ENCODE assay signal across 25 cellular contexts in genomic region chr18:56799756-56800155, GRCh38.
A peak's percentile ranks its signal among the peaks of the same experiment; 100 is the strongest.
DNase-seq lines count a peak whose midpoint lies in the region; ATAC-seq and TF ChIP-seq lines count a peak whose summit lies in the region.
"Had no signal": no experiment of that assay in that cellular context is flagged by ENCODE, and none has a peak within 500 bp of the region (broad histone marks: within the 10 kb centered on the region; RNA-seq: fewer than 3 reads in every experiment).

No MANE protein-coding gene starts in this region.

- no peak overlapping the region; the same call in 1 of the 2 replicates for H3K4me2 ChIP-seq in SK-N-SH

- peaks cover 16% of the 10 kb centered on the region for H3K4me1 Mint-ChIP-seq in chondrocyte (ENCODE audit: low read depth)
- H3K4me1 Mint-ChIP-seq in activated T-helper 17 cell treated with anti-CD3 and anti-CD28 coated beads, Interleukin-2, amount 50 U/mL, for 72 hours, result peaks cover 9% of the 10 kb centered on the region
- H3K4me1 Mint-ChIP-seq: activated CD4-positive, alpha-beta T cell treated with anti-CD3 and anti-CD28 coated beads, Interleukin-2, amount 10 ng/mL, durations not matched to agents 7 days and 5 days had no signal

- TF ChIP-seq CTCF in SK-N-SH (IDR thresholded peaks at IDR 0.05) (no peak), chondrocyte (IDR thresholded peaks at IDR 0.05) (no peak)

- 0 out of 2 replicates have a peak, but pooled peaks cover 7% of the 10 kb centered on the region for H3K9me3 ChIP-seq in SK-N-SH
- H3K9me3 ChIP-seq: neutrophil, psoas muscle had no signal

- H4K20me1 ChIP-seq in SK-N-SH (ENCODE audit: insufficient read depth), result no peaks in the 10 kb centered on the region

- H3K9me3 Mint-ChIP-seq in chondrocyte (ENCODE audit: low read depth), result no peaks in the 10 kb centered on the region
- H3K9me3 Mint-ChIP-seq in activated T-helper 17 cell treated with anti-CD3 and anti-CD28 coated beads, Interleukin-2, amount 50 U/mL, for 72 hours, result no peaks in the 10 kb centered on the region
- H3K9me3 Mint-ChIP-seq: activated CD4-positive, alpha-beta T cell treated with anti-CD3 and anti-CD28 coated beads, Interleukin-2, amount 10 ng/mL, durations not matched to agents 7 days and 5 days; activated naive CD4-positive, alpha-beta T cell treated with anti-CD3 and anti-CD28 coated beads, Interleukin-2, amount 50 U/mL, for 72 hours; activated T-helper 2 cell treated with anti-CD3 and anti-CD28 coated beads, Interferon-gamma antibody, Interleukin-2, Interleukin-4, amounts not matched to agents 10 μg/mL and 5 μg/mL and 100 μg/mL, durations not matched to agents 14 hours and 24 hours and 36 hours; T-helper 2 cell treated with Interferon-gamma antibody and Interleukin-4, amounts not matched to agents 5 μg/mL and 100 μg/mL, for 36 hours had no signal

- H3K27me3 ChIP-seq in SK-N-SH (ENCODE audit: insufficient read depth), result no peaks in the 10 kb centered on the region
- H3K27me3 ChIP-seq: neutrophil had no signal

- no peak for TF ChIP-seq EP300 in SK-N-SH (IDR thresholded peaks at IDR 0.05; ENCODE audit: borderline replicate concordance in 1 of 2, low read depth in 1 of 2, low read length in 1 of 2)

- peak; percentile 65 for ATAC-seq in SK-N-SH treated with all-trans-retinoic acid at 6 μM for 48 hours
- no peak for ATAC-seq in activated T-helper 17 cell treated with anti-CD3 and anti-CD28 coated beads, Interleukin-2, amount 50 U/mL, for 72 hours (replicated peaks)
- no peak for ATAC-seq in HG03095 (IDR thresholded peaks at IDR 0.05; ENCODE audit: unreplicated experiment)
- no peak for ATAC-seq in GM21717 (IDR thresholded peaks at IDR 0.05; ENCODE audit: unreplicated experiment)
- ATAC-seq: activated naive CD4-positive, alpha-beta T cell treated with anti-CD3 and anti-CD28 coated beads, Interleukin-2, amount 50 U/mL, for 72 hours; esophagus mucosa; psoas muscle had no signal

- H3K4me3 ChIP-seq in SK-N-SH (ENCODE audit: low read depth in 2 of 2, low read length in 1 of 2), result no peak overlapping the region
- H3K4me3 ChIP-seq: lung, psoas muscle had no signal

- H3K9ac ChIP-seq in SK-N-SH, result no peak overlapping the region

- H3K4me1 ChIP-seq in SK-N-SH (ENCODE audit: control insufficient read depth in 1 of 2, insufficient read depth in 2 of 2, low read depth in 1 of 2, low read length in 1 of 2), result no peaks in the 10 kb centered on the region; a peak in 1 of 4 replicates
- H3K4me1 ChIP-seq: psoas muscle had no signal

- CTCF ChIA-PET in SK-N-SH (lab: Yijun Ruan, JAX), result no interaction called here

- H3K27ac ChIP-seq in SK-N-SH (ENCODE audit: low read depth in 2 of 2, low read length in 1 of 2), result peak overlapping the region in 1 of 2 experiments; percentile 29; a peak in 1 of 4 replicates
- H3K27ac ChIP-seq: HL-60, neutrophil, psoas muscle had no signal

- H2AFZ ChIP-seq in SK-N-SH (ENCODE audit: low read depth), result no peak overlapping the region

- H3F3A ChIP-seq in SK-N-SH (replicated peaks; ENCODE audit: insufficient read depth), result peaks cover 5% of the 10 kb centered on the region

- DNase-seq in SK-N-SH, result no peak
- no peak for DNase-seq in chondrocyte (ENCODE audit: low spot score)
- peak; percentile 15 for DNase-seq in foreskin melanocyte
- DNase-seq in activated CD8-positive, alpha-beta memory T cell treated with anti-CD3 and anti-CD28 coated beads, Interleukin-2, amount 50 U/mL, for 4 hours, result no peak
- DNase-seq: activated CD4-positive, alpha-beta T cell treated with anti-CD3 and anti-CD28 coated beads, Interleukin-2, amount 10 ng/mL, durations not matched to agents 7 days and 5 days; DMS53; effector CD8-positive, alpha-beta T cell; H7; head of caudate nucleus; NCI-H2081; NCI-H226; NCI-H748 treated with DMSO at 0.1 percent for 48 hours; psoas muscle; trophoblast cell had no signal

- H3K4me3 Mint-ChIP-seq in chondrocyte (ENCODE audit: unreplicated experiment), result peak overlapping the region; percentile 29
- H3K4me3 Mint-ChIP-seq in activated T-helper 17 cell treated with anti-CD3 and anti-CD28 coated beads, Interleukin-2, amount 50 U/mL, for 72 hours, result no peak overlapping the region
- H3K4me3 Mint-ChIP-seq: activated CD4-positive, alpha-beta T cell treated with anti-CD3 and anti-CD28 coated beads, Interleukin-2, amount 10 ng/mL, durations not matched to agents 7 days and 5 days; T-helper 2 cell treated with Interferon-gamma antibody and Interleukin-4, amounts not matched to agents 5 μg/mL and 100 μg/mL, for 36 hours had no signal

- peaks cover 3% of the 10 kb centered on the region for H3K36me3 Mint-ChIP-seq in chondrocyte (ENCODE audit: low read depth)
- H3K36me3 Mint-ChIP-seq in activated T-helper 17 cell treated with anti-CD3 and anti-CD28 coated beads, Interleukin-2, amount 50 U/mL, for 72 hours (ENCODE audit: low read depth), result peaks cover 29% of the 10 kb centered on the region
- H3K36me3 Mint-ChIP-seq: activated naive CD4-positive, alpha-beta T cell treated with anti-CD3 and anti-CD28 coated beads, Interleukin-2, amount 50 U/mL, for 72 hours had no signal

- no peaks in the 10 kb centered on the region for H3K79me2 ChIP-seq in SK-N-SH (ENCODE audit: insufficient read depth)

- H3K27ac Mint-ChIP-seq in chondrocyte (ENCODE audit: unreplicated experiment), result peak overlapping the region; percentile 55
- H3K27ac Mint-ChIP-seq in activated T-helper 17 cell treated with anti-CD3 and anti-CD28 coated beads, Interleukin-2, amount 50 U/mL, for 72 hours, result no peak overlapping the region
- H3K27ac Mint-ChIP-seq: activated CD4-positive, alpha-beta T cell treated with anti-CD3 and anti-CD28 coated beads, Interleukin-2, amount 10 ng/mL, durations not matched to agents 7 days and 5 days; activated T-helper 2 cell treated with anti-CD3 and anti-CD28 coated beads, Interferon-gamma antibody, Interleukin-2, Interleukin-4, amounts not matched to agents 10 μg/mL and 5 μg/mL and 100 μg/mL, durations not matched to agents 14 hours and 24 hours and 36 hours; T-helper 2 cell treated with Interferon-gamma antibody and Interleukin-4, amounts not matched to agents 5 μg/mL and 100 μg/mL, for 36 hours had no signal

- POLR2A ChIA-PET in SK-N-SH (lab: Yijun Ruan, JAX), result no interaction called here

- no peaks in the 10 kb centered on the region for H3K27me3 Mint-ChIP-seq in chondrocyte (ENCODE audit: low read depth)
- no peaks in the 10 kb centered on the region for H3K27me3 Mint-ChIP-seq in activated T-helper 17 cell treated with anti-CD3 and anti-CD28 coated beads, Interleukin-2, amount 50 U/mL, for 72 hours
- H3K27me3 Mint-ChIP-seq: activated CD4-positive, alpha-beta T cell treated with anti-CD3 and anti-CD28 coated beads, Interleukin-2, amount 10 ng/mL, durations not matched to agents 7 days and 5 days had no signal

- H3K36me3 ChIP-seq in SK-N-SH (replicated peaks in 1 of 2; ENCODE audit: control insufficient read depth in 1 of 2, insufficient read depth in 2 of 2, low read length in 1 of 2), result no peaks in the 10 kb centered on the region
- H3K36me3 ChIP-seq: neutrophil had no signal

- H3K9me2 ChIP-seq in SK-N-SH, result no peaks in the 10 kb centered on the region

- WGBS in SK-N-SH (ENCODE audit: low lambda C conversion rate), result 35% methylated on average over 2 of the region's 2 CpGs

- no peak for TF ChIP-seq RAD21 in SK-N-SH (IDR thresholded peaks at IDR 0.05; ENCODE audit: low read length)

TF ChIP-seq in SK-N-SH treated with all-trans-retinoic acid at 6 μM for 48 hours, 23 proteins besides CTCF, POLR2A, EP300 and RAD21 (continues in another document):
- no peak for TF ChIP-seq BACH2 (CRISPR knock-in tag; IDR thresholded peaks at IDR 0.05; ENCODE audit: borderline replicate concordance)
- TF ChIP-seq ESRRG (CRISPR knock-in tag; IDR thresholded peaks at IDR 0.05), result no peak
- no peak for TF ChIP-seq TCF4 (CRISPR knock-in tag; IDR thresholded peaks at IDR 0.05; ENCODE audit: borderline replicate concordance)
- TF ChIP-seq ZNF8 (CRISPR knock-in tag; IDR thresholded peaks at IDR 0.05), result no peak
- TF ChIP-seq TOX (CRISPR knock-in tag; IDR thresholded peaks at IDR 0.05; ENCODE audit: borderline replicate concordance), result no peak
- TF ChIP-seq ZNF70 (CRISPR knock-in tag; IDR thresholded peaks at IDR 0.05), result no peak
- TF ChIP-seq SNAI2 (CRISPR knock-in tag; IDR thresholded peaks at IDR 0.05), result no peak

TF ChIP-seq in SK-N-SH, 30 proteins besides CTCF, POLR2A, EP300 and RAD21 (continues in another document):
- no peak for TF ChIP-seq SIN3A (IDR thresholded peaks at IDR 0.05; ENCODE audit: borderline replicate concordance, low read depth, low read length)
- TF ChIP-seq MEF2A (IDR thresholded peaks at IDR 0.05; ENCODE audit: borderline replicate concordance, low read depth), result no peak
- TF ChIP-seq FOXM1 (IDR thresholded peaks at IDR 0.05; ENCODE audit: low read depth), result no peak
- TF ChIP-seq GABPA (IDR thresholded peaks at IDR 0.05; ENCODE audit: low read depth), result no peak
- no peak for TF ChIP-seq EZH2phosphoT487 (IDR thresholded peaks at IDR 0.05; ENCODE audit: borderline replicate concordance, low read depth)
- no peak for TF ChIP-seq REST (IDR thresholded peaks at IDR 0.05; ENCODE audit: low read depth, low read length)
- no peak for TF ChIP-seq TAF1 (IDR thresholded peaks at IDR 0.05; ENCODE audit: borderline replicate concordance, low read depth, low read length)
